9 cellular contexts compared by ENCODE assay signal in genomic region chrX:19373034-19373891, GRCh38. TPM values are rescaled to one million over a fixed set of nuclear protein-coding genes. Genes with fewer than 3 reads are reported as not detected.
DNase-seq lines count a peak whose midpoint lies in the region; ATAC-seq and TF ChIP-seq lines count a peak whose summit lies in the region.
"Had no signal": no experiment of that assay in that cellular context is flagged by ENCODE, and none has a peak within 500 bp of the region (broad histone marks: within the 10 kb centered on the region; RNA-seq: fewer than 3 reads in every experiment).

No MANE protein-coding gene starts in this region.

- TF ChIP-seq CTCF in activated CD8-positive, alpha-beta T cell treated with anti-CD3 and anti-CD28 coated beads for 36 hours (IDR thresholded peaks at IDR 0.05) = no peak
- no peak for TF ChIP-seq CTCF in foreskin keratinocyte (conservative IDR thresholded peaks at IDR 0.05)

- CTCF ChIA-PET in activated CD8-positive, alpha-beta T cell treated with anti-CD3 and anti-CD28 coated beads for 36 hours (lab: Charles Lee) = interaction anchor here (1.4 to 1.7 kb wide), 4 partner anchors 16 to 163 kb away, joined by 4 to 9 read pairs (median 6); no protein-coding TSS in a partner anchor

- no peaks in the 10 kb centered on the region for H3K4me1 ChIP-seq in foreskin keratinocyte
- H3K4me1 ChIP-seq: A549 had no signal

- no peaks in the 10 kb centered on the region for H3K27me3 Mint-ChIP-seq in activated CD8-positive, alpha-beta T cell treated with anti-CD3 and anti-CD28 coated beads for 36 hours
- H3K27me3 Mint-ChIP-seq in stimulated activated naive B cell treated with anti-CD40 and anti-IgM and Interleukin-4, amounts not matched to agents 10 μg/mL and 1 μg/mL and 100 μg/mL, for 72 hours = no peaks in the 10 kb centered on the region

- no peaks in the 10 kb centered on the region for H3K27me3 ChIP-seq in foreskin keratinocyte

- intact Hi-C loops in activated CD8-positive, alpha-beta T cell treated with anti-CD3 and anti-CD28 coated beads for 36 hours (cut with micrococcal nuclease) = loop anchor here (5.0 kb wide), 1 partner anchor 144 kb away; the partner anchor contains the start of gene MAP3K15

- POLR2A ChIA-PET in activated CD8-positive, alpha-beta T cell treated with anti-CD3 and anti-CD28 coated beads for 36 hours (lab: Charles Lee) = no interaction called here

- no peak overlapping the region for H3K27ac ChIP-seq in foreskin keratinocyte

- H3K4me1 Mint-ChIP-seq in activated CD8-positive, alpha-beta T cell treated with anti-CD3 and anti-CD28 coated beads for 36 hours (ENCODE audit: low read depth) = peaks cover 5% of the 10 kb centered on the region
- peaks cover 6 to 9% of the 10 kb centered on the region in 2 donors for H3K4me1 Mint-ChIP-seq in stimulated activated naive B cell treated with anti-CD40 and anti-IgM and Interleukin-4, amounts not matched to agents 10 μg/mL and 1 μg/mL and 100 μg/mL, for 72 hours

- peak overlapping the region; percentile 78 for H3K4me3 Mint-ChIP-seq in activated CD8-positive, alpha-beta T cell treated with anti-CD3 and anti-CD28 coated beads for 36 hours
- H3K4me3 Mint-ChIP-seq in stimulated activated naive B cell treated with anti-CD40 and anti-IgM and Interleukin-4, amounts not matched to agents 10 μg/mL and 1 μg/mL and 100 μg/mL, for 72 hours = peak overlapping the region; percentile 84 to 86

- H3K36me3 Mint-ChIP-seq in activated CD8-positive, alpha-beta T cell treated with anti-CD3 and anti-CD28 coated beads for 36 hours (ENCODE audit: low read depth) = no peaks in the 10 kb centered on the region
- H3K36me3 Mint-ChIP-seq in stimulated activated naive B cell treated with anti-CD40 and anti-IgM and Interleukin-4, amounts not matched to agents 10 μg/mL and 1 μg/mL and 100 μg/mL, for 72 hours = peaks cover 0 to 3% of the 10 kb centered on the region in 2 donors

- no peak for ATAC-seq in activated CD8-positive, alpha-beta T cell treated with anti-CD3 and anti-CD28 coated beads for 36 hours
- no peak for ATAC-seq in stimulated activated naive B cell treated with anti-CD40 and anti-IgM and Interleukin-4, amounts not matched to agents 10 μg/mL and 1 μg/mL and 100 μg/mL, for 72 hours (replicated peaks)
- ATAC-seq in HG03025 (IDR thresholded peaks at IDR 0.05; ENCODE audit: low FRiP score, unreplicated experiment) (no peak), foreskin keratinocyte (no peak)

- DNase-seq in NCI-H2227 (lab: John Stamatoyannopoulos, UW; ENCODE audit: unreplicated experiment) (peak; percentile 12), NCI-H2227 treated with DMSO at 0.1 percent for 48 hours (lab: John Stamatoyannopoulos, UW) (no peak), iPS-NIHi7 (ENCODE audit: extremely low spot score) (peak; percentile 67), foreskin keratinocyte (no peak), AG20443 (ENCODE audit: low spot score) (no peak)
- DNase-seq in activated CD8-positive, alpha-beta T cell treated with anti-CD3 and anti-CD28 coated beads for 36 hours = no peak
- no peak for DNase-seq in stimulated activated naive B cell treated with anti-CD40 and anti-IgM and Interleukin-4, amounts not matched to agents 10 μg/mL and 1 μg/mL and 100 μg/mL, for 72 hours

- no peaks in the 10 kb centered on the region for H3K9me3 Mint-ChIP-seq in activated CD8-positive, alpha-beta T cell treated with anti-CD3 and anti-CD28 coated beads for 36 hours
- H3K9me3 Mint-ChIP-seq in stimulated activated naive B cell treated with anti-CD40 and anti-IgM and Interleukin-4, amounts not matched to agents 10 μg/mL and 1 μg/mL and 100 μg/mL, for 72 hours = no peaks in the 10 kb centered on the region

- no peak overlapping the region for H3K27ac Mint-ChIP-seq in activated CD8-positive, alpha-beta T cell treated with anti-CD3 and anti-CD28 coated beads for 36 hours
- H3K27ac Mint-ChIP-seq in stimulated activated naive B cell treated with anti-CD40 and anti-IgM and Interleukin-4, amounts not matched to agents 10 μg/mL and 1 μg/mL and 100 μg/mL, for 72 hours = peak overlapping the region; percentile 68

RNA-seq across cellular contexts. Expression of gene PDHA1, which starts 29.5 kb away (rescaled TPM):
- total RNA-seq in activated CD8-positive, alpha-beta T cell treated with anti-CD3 and anti-CD28 coated beads for 36 hours = 100 to 1,000 TPM; 259 to 261 TPM
- 151 and 163 TPM in 2 replicates for total RNA-seq in foreskin keratinocyte
- polyA plus RNA-seq in foreskin keratinocyte = 201 and 213 TPM in 2 replicates

Comparison
In these comparisons a context has a peak if more than half of its experiments do, and no peak if none do; other contexts are left out.
1. DNase-seq: peak in NCI-H2227 (single experiment) and iPS-NIHi7 (single experiment); none in NCI-H2227 treated with DMSO at 0.1 percent for 48 hours (single experiment), activated CD8-positive, alpha-beta T cell treated with anti-CD3 and anti-CD28 coated beads for 36 hours (single experiment), stimulated activated naive B cell treated with anti-CD40 and anti-IgM and Interleukin-4, amounts not matched to agents 10 μg/mL and 1 μg/mL and 100 μg/mL, for 72 hours (single experiment), foreskin keratinocyte (0 of 2) and AG20443 (single experiment).